1 cellular context compared by ENCODE assay signal in the genomic region with DNA sequence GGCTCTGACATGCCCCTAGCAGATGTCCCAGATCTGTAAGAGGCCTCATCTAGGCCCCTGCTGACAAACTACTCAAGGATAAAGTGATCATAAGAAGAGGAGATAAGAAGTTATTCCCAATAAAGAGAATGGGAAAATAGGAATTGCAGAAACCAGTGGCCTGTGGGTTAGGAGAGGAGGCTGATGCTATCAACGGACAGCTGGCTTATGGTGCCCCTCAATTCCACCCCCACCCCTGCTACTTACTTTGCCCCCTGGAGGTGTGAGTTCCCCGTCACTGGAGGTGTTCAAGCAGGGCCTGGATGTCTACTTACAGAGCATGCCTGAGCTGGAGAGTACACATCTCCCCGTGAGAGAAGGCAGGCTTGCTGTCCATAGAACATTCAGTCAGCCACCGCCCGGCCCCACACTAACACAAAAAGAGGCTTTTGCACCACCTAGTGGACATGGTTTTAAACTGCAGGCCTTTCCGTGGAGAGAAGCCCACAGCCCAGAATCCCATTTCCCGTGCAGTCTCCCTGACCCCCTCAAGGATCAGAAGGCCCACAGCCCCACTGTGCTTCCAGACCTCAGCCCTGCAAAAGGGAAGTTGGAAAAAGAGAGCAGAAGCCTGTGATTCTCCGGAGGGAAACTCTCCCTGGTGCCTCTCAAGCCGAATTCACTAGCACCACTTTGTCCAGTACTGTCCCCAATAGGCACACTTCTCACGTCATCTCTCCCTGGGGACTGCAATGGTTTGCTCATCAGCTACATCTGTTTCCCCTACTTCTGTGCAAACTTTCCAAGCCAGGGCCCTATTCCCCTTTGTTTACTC.
A peak's percentile ranks its signal among the peaks of the same experiment; 100 is the strongest.
TF ChIP-seq lines count a peak whose summit lies in the region.

No MANE protein-coding gene starts in this region.

TF ChIP-seq in HepG2, 621 proteins besides CTCF, POLR2A, EP300 and RAD21 (continued from another document and continues in another):
- TF ChIP-seq, protein P1, sequence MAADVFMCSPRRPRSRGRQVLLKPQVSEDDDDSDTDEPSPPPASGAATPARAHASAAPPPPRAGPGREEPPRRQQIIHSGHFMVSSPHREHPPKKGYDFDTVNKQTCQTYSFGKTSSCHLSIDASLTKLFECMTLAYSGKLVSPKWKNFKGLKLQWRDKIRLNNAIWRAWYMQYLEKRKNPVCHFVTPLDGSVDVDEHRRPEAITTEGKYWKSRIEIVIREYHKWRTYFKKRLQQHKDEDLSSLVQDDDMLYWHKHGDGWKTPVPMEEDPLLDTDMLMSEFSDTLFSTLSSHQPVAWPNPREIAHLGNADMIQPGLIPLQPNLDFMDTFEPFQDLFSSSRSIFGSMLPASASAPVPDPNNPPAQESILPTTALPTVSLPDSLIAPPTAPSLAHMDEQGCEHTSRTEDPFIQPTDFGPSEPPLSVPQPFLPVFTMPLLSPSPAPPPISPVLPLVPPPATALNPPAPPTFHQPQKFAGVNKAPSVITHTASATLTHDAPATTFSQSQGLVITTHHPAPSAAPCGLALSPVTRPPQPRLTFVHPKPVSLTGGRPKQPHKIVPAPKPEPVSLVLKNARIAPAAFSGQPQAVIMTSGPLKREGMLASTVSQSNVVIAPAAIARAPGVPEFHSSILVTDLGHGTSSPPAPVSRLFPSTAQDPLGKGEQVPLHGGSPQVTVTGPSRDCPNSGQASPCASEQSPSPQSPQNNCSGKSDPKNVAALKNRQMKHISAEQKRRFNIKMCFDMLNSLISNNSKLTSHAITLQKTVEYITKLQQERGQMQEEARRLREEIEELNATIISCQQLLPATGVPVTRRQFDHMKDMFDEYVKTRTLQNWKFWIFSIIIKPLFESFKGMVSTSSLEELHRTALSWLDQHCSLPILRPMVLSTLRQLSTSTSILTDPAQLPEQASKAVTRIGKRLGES (CRISPR knock-in tag; IDR thresholded peaks at IDR 0.05; ENCODE audit: borderline replicate concordance): no peak
- TF ChIP-seq CHD2 (IDR thresholded peaks at IDR 0.05; ENCODE audit: low read depth, low read length): no peak
- TF ChIP-seq SAP130 (CRISPR knock-in tag; IDR thresholded peaks at IDR 0.05; ENCODE audit: low read depth): peak; percentile 50
- TF ChIP-seq GATA4 (IDR thresholded peaks at IDR 0.05; ENCODE audit: borderline replicate concordance, low read depth): no peak
- no peak for TF ChIP-seq CERS6 (CRISPR knock-in tag; IDR thresholded peaks at IDR 0.05)
- no peak for TF ChIP-seq ZNF44 (CRISPR knock-in tag; IDR thresholded peaks at IDR 0.05)
- TF ChIP-seq ZNF333 (CRISPR knock-in tag; IDR thresholded peaks at IDR 0.05; ENCODE audit: borderline replicate concordance): no peak
- TF ChIP-seq ARID4A (CRISPR knock-in tag; IDR thresholded peaks at IDR 0.05; ENCODE audit: borderline replicate concordance): no peak; the same call in 1 of the 2 replicates
- no peak for TF ChIP-seq ZNF83 (CRISPR knock-in tag; IDR thresholded peaks at IDR 0.05; ENCODE audit: borderline replicate concordance)
- no peak for TF ChIP-seq MXD3 (CRISPR knock-in tag; IDR thresholded peaks at IDR 0.05)
- TF ChIP-seq FOXO1 (CRISPR knock-in tag; IDR thresholded peaks at IDR 0.05): no peak
- no peak for TF ChIP-seq E2F1 (CRISPR knock-in tag; IDR thresholded peaks at IDR 0.05)
- TF ChIP-seq, protein P2, sequence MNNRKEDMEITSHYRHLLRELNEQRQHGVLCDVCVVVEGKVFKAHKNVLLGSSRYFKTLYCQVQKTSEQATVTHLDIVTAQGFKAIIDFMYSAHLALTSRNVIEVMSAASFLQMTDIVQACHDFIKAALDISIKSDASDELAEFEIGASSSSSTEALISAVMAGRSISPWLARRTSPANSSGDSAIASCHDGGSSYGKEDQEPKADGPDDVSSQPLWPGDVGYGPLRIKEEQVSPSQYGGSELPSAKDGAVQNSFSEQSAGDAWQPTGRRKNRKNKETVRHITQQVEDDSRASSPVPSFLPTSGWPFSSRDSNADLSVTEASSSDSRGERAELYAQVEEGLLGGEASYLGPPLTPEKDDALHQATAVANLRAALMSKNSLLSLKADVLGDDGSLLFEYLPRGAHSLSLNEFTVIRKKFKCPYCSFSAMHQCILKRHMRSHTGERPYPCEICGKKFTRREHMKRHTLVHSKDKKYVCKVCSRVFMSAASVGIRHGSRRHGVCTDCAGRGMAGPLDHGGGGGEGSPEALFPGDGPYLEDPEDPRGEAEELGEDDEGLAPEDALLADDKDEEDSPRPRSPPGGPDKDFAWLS (CRISPR knock-in tag; IDR thresholded peaks at IDR 0.05; ENCODE audit: borderline replicate concordance): no peak
- TF ChIP-seq SCMH1 (CRISPR knock-in tag; IDR thresholded peaks at IDR 0.05; ENCODE audit: borderline replicate concordance): no peak
- TF ChIP-seq ZNF747 (CRISPR knock-in tag; IDR thresholded peaks at IDR 0.05; ENCODE audit: borderline replicate concordance): no peak
- TF ChIP-seq XBP1 (CRISPR knock-in tag; IDR thresholded peaks at IDR 0.05): no peak
- TF ChIP-seq MAX (IDR thresholded peaks at IDR 0.05): no peak
- TF ChIP-seq RCOR2 (CRISPR knock-in tag; IDR thresholded peaks at IDR 0.05): no peak
- TF ChIP-seq PRMT3 (CRISPR knock-in tag; IDR thresholded peaks at IDR 0.05; ENCODE audit: borderline replicate concordance, low read depth): no peak
- no peak for TF ChIP-seq PHF8 (CRISPR knock-in tag; IDR thresholded peaks at IDR 0.05)
- TF ChIP-seq ZNF180 (CRISPR knock-in tag; IDR thresholded peaks at IDR 0.05; ENCODE audit: borderline replicate concordance, low read depth): no peak
- no peak for TF ChIP-seq ZBTB40 (IDR thresholded peaks at IDR 0.05)
- TF ChIP-seq ZBTB40 (CRISPR knock-in tag; IDR thresholded peaks at IDR 0.05): no peak
- no peak for TF ChIP-seq PREB (CRISPR knock-in tag; IDR thresholded peaks at IDR 0.05)
- TF ChIP-seq ATF7-NPFF (CRISPR knock-in tag; IDR thresholded peaks at IDR 0.05; ENCODE audit: low read depth): no peak
- TF ChIP-seq, protein P3, sequence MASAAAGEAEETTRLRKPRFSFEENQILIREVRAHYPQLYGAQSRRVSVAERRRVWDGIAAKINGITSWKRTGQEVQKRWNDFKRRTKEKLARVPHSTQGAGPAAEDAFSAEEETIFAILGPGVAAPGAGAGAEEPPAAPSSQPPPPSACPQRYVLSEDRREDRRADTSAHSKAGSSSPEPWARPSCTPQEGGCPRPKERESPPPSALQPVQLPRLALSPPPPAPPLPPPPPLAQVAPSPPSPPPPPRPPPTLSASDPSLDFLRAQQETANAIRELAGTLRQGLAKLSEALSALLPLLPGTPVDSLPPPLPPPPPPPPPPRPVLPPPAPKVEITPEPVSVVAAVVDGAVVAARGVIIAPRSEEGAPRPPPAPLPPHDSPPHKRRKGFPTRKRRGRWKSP (CRISPR knock-in tag; IDR thresholded peaks at IDR 0.05): no peak
